24 cellular contexts compared by ENCODE assay signal in the genomic region with DNA sequence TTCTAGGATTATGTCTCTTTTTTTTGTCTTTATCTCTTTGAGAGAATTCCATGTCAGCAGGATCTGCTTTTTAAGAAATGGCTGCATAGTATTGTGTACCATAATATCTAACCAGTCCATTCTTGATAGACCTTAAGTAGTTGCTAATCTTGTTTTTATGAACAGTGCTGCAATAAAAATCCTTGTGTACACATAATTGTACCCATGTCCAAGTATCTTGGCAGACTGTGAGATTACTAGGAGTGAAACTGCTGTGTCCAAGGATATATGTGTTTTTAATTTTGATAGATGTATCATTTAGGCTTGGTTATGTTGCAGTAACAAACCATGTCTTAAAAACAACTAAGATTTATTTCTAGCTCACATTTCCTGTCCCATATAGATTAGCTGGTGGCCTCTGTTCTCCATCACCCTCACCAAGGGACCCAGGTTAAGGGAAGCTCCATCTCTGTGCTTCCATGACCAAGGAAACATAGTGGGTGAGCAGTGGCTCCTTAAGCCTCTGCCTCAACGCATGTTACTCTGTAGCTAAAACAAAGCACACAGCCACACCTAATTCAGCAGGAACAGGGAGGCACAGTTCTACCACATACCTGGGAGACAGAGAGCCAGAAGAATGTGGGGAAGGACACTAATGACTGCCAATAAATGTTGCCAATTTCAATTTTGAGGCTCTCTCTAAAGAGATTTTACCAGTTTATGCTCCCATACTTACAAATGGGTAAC. TPM values are rescaled to one million over a fixed set of nuclear protein-coding genes. Genes with fewer than 3 reads are reported as not detected.
A peak's percentile ranks its signal among the peaks of the same experiment; 100 is the strongest.
DNase-seq lines count a peak whose midpoint lies in the region; ATAC-seq, FAIRE-seq and TF ChIP-seq lines count a peak whose summit lies in the region.
"Had no signal": no experiment of that assay in that cellular context is flagged by ENCODE, and none has a peak within 500 bp of the region (broad histone marks: within the 10 kb centered on the region; RNA-seq: fewer than 3 reads in every experiment).

No MANE protein-coding gene starts in this region.

- H3K36me3 Mint-ChIP-seq in mesothelial cell of epicardium (peaks cover 34% of the 10 kb centered on the region), osteocyte (ENCODE audit: unreplicated experiment) (peaks cover 44% of the 10 kb centered on the region)

- DNase-seq in GM12891 (ENCODE audit: insufficient read length, low spot score) (no peak), LNCaP clone FGC (ENCODE audit: low read depth) (peak; percentile 93), mesothelial cell of epicardium (ENCODE audit: low spot score in 2 of 2, unreplicated experiment in 2 of 2) (no peak), osteocyte (ENCODE audit: extremely low spot score, unreplicated experiment) (no peak)
- DNase-seq: activated CD4-positive, alpha-beta T cell treated with anti-CD3 and anti-CD28 coated beads for 1 hour; activated CD8-positive, alpha-beta memory T cell treated with anti-CD3 and anti-CD28 coated beads, Interleukin-2, amount 50 U/mL, for 4 hours; activated effector memory CD4-positive, alpha-beta T cell treated with Interleukin-2 at 50 U/mL for 16 hours; CD4-positive, alpha-beta memory T cell; central memory CD4-positive, alpha-beta T cell; DMS153; effector CD4-positive, alpha-beta T cell; GF-D8; GOT3; immature natural killer cell; NCI-H1092; NCI-H2029; spleen; stimulated activated CD4-positive, alpha-beta T cell treated with anti-CD3 and anti-CD28 coated beads, Interleukin-4, amount 100 ng/mL, for 24 hours; stimulated activated naive CD8-positive, alpha-beta T cell treated with anti-CD3 and anti-CD28 coated beads, Interleukin-15, amount 100 ng/mL, for 72 hours; upper lobe of left lung had no signal

- H3K4me1 Mint-ChIP-seq in mesothelial cell of epicardium = peaks cover 17% of the 10 kb centered on the region
- H3K4me1 Mint-ChIP-seq in osteocyte (ENCODE audit: unreplicated experiment) = peaks cover 29% of the 10 kb centered on the region

- FAIRE-seq in GM12891 (lab: Jason Lieb, UNC) (peak; percentile 41), colon (lab: Jason Lieb, UNC) (peak; percentile 74)

- no peak for TF ChIP-seq POLR2A in GM12891 (IDR thresholded peaks at IDR 0.05; ENCODE audit: low read depth, low read length)

- peak overlapping the region; percentile 14; the same call in 1 of the 2 replicates for H3K4me3 ChIP-seq in LNCaP clone FGC (ENCODE audit: low read depth, low read length)
- H3K4me3 ChIP-seq: spleen, upper lobe of left lung had no signal

- no peak for ATAC-seq in HG03460 (IDR thresholded peaks at IDR 0.05; ENCODE audit: unreplicated experiment)
- no peak for ATAC-seq in GM21526 (IDR thresholded peaks at IDR 0.05; ENCODE audit: low FRiP score, unreplicated experiment)
- no peak for ATAC-seq in HG03025 (IDR thresholded peaks at IDR 0.05; ENCODE audit: low FRiP score, unreplicated experiment)
- ATAC-seq: stimulated activated naive CD8-positive, alpha-beta T cell treated with anti-CD3 and anti-CD28 coated beads, Interleukin-15, amount 100 ng/mL, for 72 hours had no signal

- peak overlapping the region; percentile 71 for H3K27ac Mint-ChIP-seq in mesothelial cell of epicardium
- H3K27ac Mint-ChIP-seq in osteocyte (ENCODE audit: unreplicated experiment) = no peak overlapping the region
- H3K27ac Mint-ChIP-seq: immature natural killer cell; stimulated activated naive CD8-positive, alpha-beta T cell treated with anti-CD3 and anti-CD28 coated beads, Interleukin-15, amount 100 ng/mL, for 72 hours had no signal

- H3K9me3 Mint-ChIP-seq in mesothelial cell of epicardium (peaks cover 9% of the 10 kb centered on the region), osteocyte (ENCODE audit: unreplicated experiment) (peaks cover 9% of the 10 kb centered on the region)

- TF ChIP-seq CTCF in LNCaP clone FGC (IDR thresholded peaks at IDR 0.05; ENCODE audit: control insufficient read depth, extremely low read depth, insufficient read depth) (no peak), mesothelial cell of epicardium (IDR thresholded peaks at IDR 0.05; ENCODE audit: unreplicated experiment) (no peak), osteocyte (IDR thresholded peaks at IDR 0.05) (no peak)

- H3K27me3 Mint-ChIP-seq in mesothelial cell of epicardium (ENCODE audit: low read depth) = no peaks in the 10 kb centered on the region
- H3K27me3 Mint-ChIP-seq in osteocyte (ENCODE audit: unreplicated experiment) = no peaks in the 10 kb centered on the region
- H3K27me3 Mint-ChIP-seq: CD4-positive, alpha-beta memory T cell; stimulated activated naive CD8-positive, alpha-beta T cell treated with anti-CD3 and anti-CD28 coated beads, Interleukin-15, amount 100 ng/mL, for 72 hours had no signal

- H3K4me3 Mint-ChIP-seq in mesothelial cell of epicardium (no peak overlapping the region), osteocyte (ENCODE audit: unreplicated experiment) (no peak overlapping the region)
- H3K4me3 Mint-ChIP-seq: immature natural killer cell; stimulated activated naive CD8-positive, alpha-beta T cell treated with anti-CD3 and anti-CD28 coated beads, Interleukin-15, amount 100 ng/mL, for 72 hours had no signal

TF ChIP-seq in GM12891, 5 proteins besides CTCF, POLR2A, EP300 and RAD21:
- TF ChIP-seq PAX5 (IDR thresholded peaks at IDR 0.05; ENCODE audit: insufficient read depth, low read length, severe bottlenecking) (no peak), SPI1 (IDR thresholded peaks at IDR 0.05; ENCODE audit: low read depth, low read length) (no peak)

RNA-seq across cellular contexts. Expression of a gene that starts 12.1 kb away (rescaled TPM):
- polyA plus RNA-seq in GM12891 (2012; ENCODE audit: low read depth, missing spikeins) = 0.17 TPM
- 3.4 to 4.2 TPM (median 3.9 TPM) in 3 replicates for total RNA-seq in mesothelial cell of epicardium
- total RNA-seq in osteocyte = 1.5 and 2.9 TPM in 2 replicates
